9 cellular contexts compared by ENCODE assay signal in the genomic region with DNA sequence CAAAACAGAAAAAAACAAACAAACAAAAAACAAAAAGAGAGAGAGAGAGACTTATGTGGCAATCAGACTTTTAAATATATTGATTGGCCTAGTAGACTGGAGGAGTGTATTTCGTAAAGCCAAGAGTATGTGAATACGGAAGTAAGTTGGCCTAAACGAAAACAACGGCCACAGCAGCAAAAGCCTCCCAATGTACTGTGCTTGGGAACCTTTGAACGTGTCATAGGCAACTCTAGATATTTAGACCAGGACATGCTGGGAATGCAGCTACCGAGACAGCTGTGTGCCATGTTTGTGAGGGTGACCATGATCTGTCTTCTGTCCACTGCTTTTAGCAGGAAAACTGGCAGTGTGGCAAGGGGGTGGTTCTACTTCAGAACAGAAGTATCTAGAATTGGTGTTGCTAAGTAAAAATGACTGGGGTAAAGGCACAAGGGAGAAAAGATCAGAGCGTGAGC. TPM values are rescaled to one million over a fixed set of nuclear protein-coding genes. Genes with fewer than 3 reads are reported as not detected.
A peak's percentile ranks its signal among the peaks of the same experiment; 100 is the strongest.
DNase-seq lines count a peak whose midpoint lies in the region; ATAC-seq and TF ChIP-seq lines count a peak whose summit lies in the region.
"Had no signal": no experiment of that assay in that cellular context is flagged by ENCODE, and none has a peak within 500 bp of the region (broad histone marks: within the 10 kb centered on the region; RNA-seq: fewer than 3 reads in every experiment).

No MANE protein-coding gene starts in this region.

- TF ChIP-seq EP300 in upper lobe of left lung (IDR thresholded peaks at IDR 0.05): no peak

- H3K36me3 Mint-ChIP-seq in activated T-cell treated with anti-CD3 and anti-CD28 coated beads, Interleukin-2, amount 50 U/mL, for 4 hours (ENCODE audit: insufficient read depth): peaks cover 26% of the 10 kb centered on the region

- H3K4me3 ChIP-seq in endocrine pancreas (ENCODE audit: control insufficient read depth, insufficient read depth, low read length) (peak overlapping the region; percentile 33), muscle layer of duodenum (ENCODE audit: low read depth in 1 of 2, low read length in 2 of 2) (peak overlapping the region in 1 of 2 donors; percentile 31), upper lobe of left lung (peak overlapping the region in 2 of 4 donors; percentile 5 to 74)
- H3K4me3 ChIP-seq: coronary artery had no signal

- H3K9me3 ChIP-seq in endocrine pancreas (ENCODE audit: control insufficient read depth, low read length): no peaks in the 10 kb centered on the region
- H3K9me3 ChIP-seq in muscle layer of duodenum (ENCODE audit: control insufficient read depth in 1 of 2, low read length in 2 of 2): no peaks in the 10 kb centered on the region
- H3K9me3 ChIP-seq in upper lobe of left lung: no peaks in the 10 kb centered on the region

- no peaks in the 10 kb centered on the region for H3K9me3 Mint-ChIP-seq in activated T-cell treated with anti-CD3 and anti-CD28 coated beads, Interleukin-2, amount 50 U/mL, for 4 hours

- H3K4me1 ChIP-seq in endocrine pancreas (ENCODE audit: control insufficient read depth, insufficient read depth, low read length): peaks cover 10% of the 10 kb centered on the region
- peaks cover 0 to 3% of the 10 kb centered on the region in 2 donors for H3K4me1 ChIP-seq in muscle layer of duodenum (ENCODE audit: control insufficient read depth in 1 of 2, insufficient read depth in 2 of 2, low read length in 2 of 2)
- peaks cover 0 to 27% (median 13%) of the 10 kb centered on the region in 4 donors for H3K4me1 ChIP-seq in upper lobe of left lung

- peaks cover 34% of the 10 kb centered on the region for H3K4me1 Mint-ChIP-seq in activated T-cell treated with anti-CD3 and anti-CD28 coated beads, Interleukin-2, amount 50 U/mL, for 4 hours (ENCODE audit: low read depth)

- H3K4me3 Mint-ChIP-seq in activated T-cell treated with anti-CD3 and anti-CD28 coated beads, Interleukin-2, amount 50 U/mL, for 4 hours: peak overlapping the region; percentile 46

- H3K36me3 ChIP-seq in endocrine pancreas (ENCODE audit: control insufficient read depth, insufficient read depth, low read length) (no peaks in the 10 kb centered on the region), muscle layer of duodenum (ENCODE audit: control insufficient read depth in 1 of 2, insufficient read depth in 2 of 2, low read length in 2 of 2) (peaks cover 0 to 3% of the 10 kb centered on the region in 2 donors), upper lobe of left lung (no peaks in the 10 kb centered on the region)

- 58 to 63% methylated on average over 7 of the region's 7 CpGs for WGBS in upper lobe of left lung, 2 donors

- no peak for TF ChIP-seq CTCF in upper lobe of left lung (IDR thresholded peaks at IDR 0.05)

- peak in 1 of 4 donors; percentile 43 for TF ChIP-seq POLR2A in upper lobe of left lung (IDR thresholded peaks at IDR 0.05)

- DNase-seq in activated T-cell treated with anti-CD3 and anti-CD28 coated beads, Interleukin-2, amount 50 U/mL, for 4 hours: no peak
- no peak for DNase-seq in activated T-cell treated with anti-CD3 and anti-CD28 coated beads for 4 hours
- DNase-seq in upper lobe of left lung: no peak
- no peak for DNase-seq in dedifferentiated amniotic fluid mesenchymal stem cell (ENCODE audit: extremely low spot score)
- no peak for DNase-seq in NCI-H1694 treated with DMSO at 0.1 percent for 48 hours (lab: John Stamatoyannopoulos, UW)

- peaks cover 16% of the 10 kb centered on the region for H3K27me3 Mint-ChIP-seq in activated T-cell treated with anti-CD3 and anti-CD28 coated beads, Interleukin-2, amount 50 U/mL, for 4 hours (ENCODE audit: low read depth)

- no peak overlapping the region for H3K9ac ChIP-seq in endocrine pancreas (ENCODE audit: control insufficient read depth, insufficient read depth, low read length)

- no peaks in the 10 kb centered on the region for H3K27me3 ChIP-seq in endocrine pancreas (ENCODE audit: control insufficient read depth, insufficient read depth, low read length)
- no peaks in the 10 kb centered on the region for H3K27me3 ChIP-seq in muscle layer of duodenum (ENCODE audit: low read depth, low read length)
- H3K27me3 ChIP-seq in upper lobe of left lung: no peaks in the 10 kb centered on the region

- peak overlapping the region; percentile 76 for H3K27ac ChIP-seq in muscle layer of duodenum (ENCODE audit: low read length)
- peak overlapping the region; percentile 74 to 96 (median 82) for H3K27ac ChIP-seq in upper lobe of left lung

- ATAC-seq in activated T-cell treated with anti-CD3 and anti-CD28 coated beads, Interleukin-2, amount 50 U/mL, for 4 hours: no peak
- peak in 1 of 2 donors; percentile 74 for ATAC-seq in upper lobe of left lung (ENCODE audit: low FRiP score in 2 of 2)
- no peak for ATAC-seq in HG03378 (IDR thresholded peaks at IDR 0.05; ENCODE audit: unreplicated experiment)

RNA-seq across cellular contexts. Expression of a gene that starts 7.4 kb away (rescaled TPM):
- 100 to 1,000 TPM in 2 of 3 donors, 10 to 100 TPM in 1; 71.5 to 148 (median 141) TPM for total RNA-seq in activated T-cell treated with anti-CD3 and anti-CD28 coated beads, Interleukin-2, amount 50 U/mL, for 4 hours
- 10 to 100 TPM; 21.1 to 90.1 (median 57.4) TPM for total RNA-seq in upper lobe of left lung
